In genomic region chr10:73166972-73167371, GRCh38 we compare ENCODE assay signal across 10 cellular contexts. TPM values are rescaled to one million over a fixed set of nuclear protein-coding genes. Genes with fewer than 3 reads are reported as not detected.
DNase-seq lines count a peak whose midpoint lies in the region; ATAC-seq, FAIRE-seq and TF ChIP-seq lines count a peak whose summit lies in the region.
"Had no signal": no experiment of that assay in that cellular context is flagged by ENCODE, and none has a peak within 500 bp of the region (broad histone marks: within the 10 kb centered on the region; RNA-seq: fewer than 3 reads in every experiment).

No MANE protein-coding gene starts in this region.

- H3K27ac ChIP-seq in astrocyte (ENCODE audit: low read depth, low read length) = peak overlapping the region; percentile 97

- FAIRE-seq in astrocyte (lab: Jason Lieb, UNC) = no peak

- TF ChIP-seq CTCF in astrocyte (IDR thresholded peaks at IDR 0.05; ENCODE audit: insufficient read depth, low read depth, low read length) (no peak), type B pancreatic cell (conservative IDR thresholded peaks at IDR 0.05) (no peak)

- peak overlapping the region; percentile 98 for H3K9ac ChIP-seq in astrocyte (ENCODE audit: low read length)

- DNase-seq in activated naive CD4-positive, alpha-beta T cell treated with anti-CD3 and anti-CD28 coated beads, Interleukin-2, amount 10 ng/mL, durations not matched to agents 7 days and 5 days = no peak
- DNase-seq in activated naive CD4-positive, alpha-beta T cell treated with anti-CD3 and anti-CD28 coated beads, Interleukin-2, amount 50 U/mL, for 16 hours = no peak
- DNase-seq in astrocyte (ENCODE audit: low read depth) = no peak
- DNase-seq in memory B cell (ENCODE audit: low spot score in 2 of 2) = no peak
- no peak for DNase-seq in type B pancreatic cell (ENCODE audit: extremely low spot score, unreplicated experiment)
- DNase-seq in OCI-M1 (lab: John Stamatoyannopoulos, UW) = no peak
- DNase-seq: DMS153, hypothalamus had no signal

- peaks cover 71% of the 10 kb centered on the region for H3K79me2 ChIP-seq in astrocyte (ENCODE audit: insufficient read depth, low read length)

- no peak overlapping the region for H2AFZ ChIP-seq in astrocyte (ENCODE audit: low read depth, low read length)

- peaks cover 3% of the 10 kb centered on the region for H3K27me3 Mint-ChIP-seq in activated naive CD4-positive, alpha-beta T cell treated with anti-CD3 and anti-CD28 coated beads, Interleukin-2, amount 10 ng/mL, durations not matched to agents 7 days and 5 days
- H3K27me3 Mint-ChIP-seq in astrocyte (ENCODE audit: low read depth, unreplicated experiment) (no peaks in the 10 kb centered on the region), memory B cell (no peaks in the 10 kb centered on the region), type B pancreatic cell (no peaks in the 10 kb centered on the region)

- H3K36me3 Mint-ChIP-seq in activated naive CD4-positive, alpha-beta T cell treated with anti-CD3 and anti-CD28 coated beads, Interleukin-2, amount 10 ng/mL, durations not matched to agents 7 days and 5 days = peaks cover 25% of the 10 kb centered on the region
- H3K36me3 Mint-ChIP-seq in astrocyte (ENCODE audit: low read depth, unreplicated experiment) (peaks cover 11% of the 10 kb centered on the region), memory B cell (peaks cover 10% of the 10 kb centered on the region), type B pancreatic cell (peaks cover 22% of the 10 kb centered on the region)

- H3K9me3 Mint-ChIP-seq in activated naive CD4-positive, alpha-beta T cell treated with anti-CD3 and anti-CD28 coated beads, Interleukin-2, amount 10 ng/mL, durations not matched to agents 7 days and 5 days = no peaks in the 10 kb centered on the region
- H3K9me3 Mint-ChIP-seq in astrocyte (ENCODE audit: unreplicated experiment) (no peaks in the 10 kb centered on the region), memory B cell (no peaks in the 10 kb centered on the region), type B pancreatic cell (no peaks in the 10 kb centered on the region)

- peak overlapping the region; percentile 99 for H3K27ac Mint-ChIP-seq in activated naive CD4-positive, alpha-beta T cell treated with anti-CD3 and anti-CD28 coated beads, Interleukin-2, amount 10 ng/mL, durations not matched to agents 7 days and 5 days
- peak overlapping the region; percentile 100 for H3K27ac Mint-ChIP-seq in astrocyte (ENCODE audit: unreplicated experiment)
- H3K27ac Mint-ChIP-seq in memory B cell = peak overlapping the region; percentile 96
- peak overlapping the region; percentile 100 for H3K27ac Mint-ChIP-seq in type B pancreatic cell

- H3K9me3 ChIP-seq in astrocyte (ENCODE audit: insufficient read depth, low read depth, low read length) = no peaks in the 10 kb centered on the region

- H3K4me1 Mint-ChIP-seq in activated naive CD4-positive, alpha-beta T cell treated with anti-CD3 and anti-CD28 coated beads, Interleukin-2, amount 10 ng/mL, durations not matched to agents 7 days and 5 days = peaks cover 48% of the 10 kb centered on the region
- H3K4me1 Mint-ChIP-seq in astrocyte (ENCODE audit: low read depth, unreplicated experiment) (peaks cover 5% of the 10 kb centered on the region), memory B cell (peaks cover 28% of the 10 kb centered on the region), type B pancreatic cell (ENCODE audit: unreplicated experiment) (peaks cover 10% of the 10 kb centered on the region)

- no peak for ATAC-seq in memory B cell (ENCODE audit: low read depth)
- no peak for ATAC-seq in HG02798 (IDR thresholded peaks at IDR 0.05; ENCODE audit: poor library complexity, unreplicated experiment)
- ATAC-seq in HG03520 (IDR thresholded peaks at IDR 0.05; ENCODE audit: unreplicated experiment) = no peak

- peak overlapping the region; percentile 90 for H3K4me2 ChIP-seq in astrocyte (ENCODE audit: low read length)

- peaks cover 4% of the 10 kb centered on the region for H3K4me1 ChIP-seq in astrocyte (ENCODE audit: insufficient read depth, low read length)

- peaks cover 10% of the 10 kb centered on the region for H4K20me1 ChIP-seq in astrocyte (ENCODE audit: insufficient read depth, low read length)

- peaks cover 17% of the 10 kb centered on the region for H3K36me3 ChIP-seq in astrocyte (ENCODE audit: insufficient read depth, low read length)

- peak overlapping the region; percentile 94 for H3K4me3 ChIP-seq in astrocyte (ENCODE audit: insufficient read depth, low read depth, low read length)

- H3K27me3 ChIP-seq in astrocyte (ENCODE audit: insufficient read depth, low read length) = no peaks in the 10 kb centered on the region

- CTCF ChIA-PET in activated naive CD4-positive, alpha-beta T cell treated with anti-CD3 and anti-CD28 coated beads, Interleukin-2, amount 10 ng/mL, durations not matched to agents 7 days and 5 days (lab: Charles Lee) = no interaction called here

- peak overlapping the region; percentile 99 for H3K4me3 Mint-ChIP-seq in activated naive CD4-positive, alpha-beta T cell treated with anti-CD3 and anti-CD28 coated beads, Interleukin-2, amount 10 ng/mL, durations not matched to agents 7 days and 5 days
- H3K4me3 Mint-ChIP-seq in astrocyte (ENCODE audit: unreplicated experiment) (peak overlapping the region; percentile 93), memory B cell (peak overlapping the region; percentile 87), type B pancreatic cell (peak overlapping the region; percentile 100)

RNA-seq across cellular contexts. Expression of gene ECD, which starts 0.8 kb away (rescaled TPM):
- total RNA-seq in astrocyte (33.7 and 35.6 TPM in 2 replicates), type B pancreatic cell (ENCODE audit: low replicate concordance) (26.5 and 27.9 TPM in 2 replicates)

RNA-seq across cellular contexts. Expression of gene FAM149B1, which starts 0.9 kb away (rescaled TPM):
- total RNA-seq in astrocyte (14.0 and 14.9 TPM in 2 replicates), type B pancreatic cell (ENCODE audit: low replicate concordance) (25.0 and 29.8 TPM in 2 replicates)

RNA-seq across cellular contexts. Expression of gene NUDT13, which starts 56.7 kb away (rescaled TPM):
- total RNA-seq in astrocyte = 2.2 and 2.4 TPM in 2 replicates
- 3.0 and 3.1 TPM in 2 replicates for total RNA-seq in type B pancreatic cell (ENCODE audit: low replicate concordance)
